Comparison of ENCODE assay signal across 21 cellular contexts in genomic region chr6:5512422-5512821, GRCh38.
"Had no signal": no experiment of that assay in that cellular context is flagged by ENCODE, and none has a peak within 500 bp of the region (broad histone marks: within the 10 kb centered on the region; RNA-seq: fewer than 3 reads in every experiment).

No MANE protein-coding gene starts in this region.

- ATAC-seq: activated T-cell treated with anti-CD3 and anti-CD28 coated beads, Interleukin-2, amount 50 U/mL, for 4 hours; heart right ventricle; natural killer cell; right cardiac atrium had no signal

- H3K9me3 ChIP-seq: esophagus squamous epithelium, heart right ventricle, left ventricle myocardium inferior, testis, transverse colon had no signal

- H3K27ac Mint-ChIP-seq: activated B cell treated with CpG ODN at 0.5 μM for 24 hours; activated naive CD4-positive, alpha-beta T cell treated with anti-CD3 and anti-CD28 coated beads, Interleukin-2, amount 50 U/mL, for 24 hours; activated T-helper 2 cell treated with anti-CD3 and anti-CD28 coated beads, Interferon-gamma antibody, Interleukin-2, Interleukin-4, amounts not matched to agents 10 μg/mL and 5 μg/mL and 100 μg/mL, durations not matched to agents 14 hours and 24 hours and 36 hours; natural killer cell had no signal

- H3K4me1 ChIP-seq: esophagus squamous epithelium, testis, transverse colon had no signal

- H3K36me3 ChIP-seq: esophagus squamous epithelium, heart right ventricle, left ventricle myocardium inferior, transverse colon had no signal

- DNase-seq: activated B cell treated with CpG ODN at 0.5 μM for 24 hours; activated CD4-positive, alpha-beta T cell treated with anti-CD3 and anti-CD28 coated beads, Interleukin-2, amount 50 U/mL, for 48 hours; activated CD8-positive, alpha-beta memory T cell treated with anti-CD3 and anti-CD28 coated beads, Interleukin-2, amount 50 U/mL, for 48 hours; activated T-cell treated with anti-CD3 and anti-CD28 coated beads, Interleukin-2, amount 50 U/mL, for 4 hours; dermis blood vessel endothelial cell; effector CD4-positive, alpha-beta T cell; esophagus squamous epithelium; heart right ventricle; kidney glomerular epithelial cell; left ventricle myocardium inferior; natural killer cell; right cardiac atrium; stimulated activated CD4-positive, alpha-beta T cell treated with anti-CD3 and anti-CD28 coated beads, Interleukin-2, amount 100 ng/mL, for 48 hours; stimulated activated naive CD4-positive, alpha-beta T cell treated with Interleukin-2 at 50 U/mL for 16 hours; testis; transverse colon had no signal

- H3K4me3 ChIP-seq: esophagus squamous epithelium, heart right ventricle, left ventricle myocardium inferior, lung, testis, transverse colon had no signal

- H3K27me3 Mint-ChIP-seq: activated B cell treated with CpG ODN at 0.5 μM for 24 hours; activated naive CD4-positive, alpha-beta T cell treated with anti-CD3 and anti-CD28 coated beads, Interleukin-2, amount 50 U/mL, for 24 hours; central memory CD8-positive, alpha-beta T cell had no signal

- H3K36me3 Mint-ChIP-seq: natural killer cell had no signal

- H3K27me3 ChIP-seq: esophagus squamous epithelium, heart right ventricle, testis, transverse colon had no signal

- H3K4me3 Mint-ChIP-seq: activated B cell treated with CpG ODN at 0.5 μM for 24 hours; activated naive CD4-positive, alpha-beta T cell treated with anti-CD3 and anti-CD28 coated beads, Interleukin-2, amount 50 U/mL, for 24 hours; activated T-cell treated with anti-CD3 and anti-CD28 coated beads, Interleukin-2, amount 50 U/mL, for 4 hours; central memory CD8-positive, alpha-beta T cell; natural killer cell had no signal

- H3K27ac ChIP-seq: epithelial cell of prostate, esophagus squamous epithelium, heart right ventricle, left ventricle myocardium inferior, testis, transverse colon had no signal

- H3K9me3 Mint-ChIP-seq: activated B cell treated with CpG ODN at 0.5 μM for 24 hours; activated naive CD4-positive, alpha-beta T cell treated with anti-CD3 and anti-CD28 coated beads, Interleukin-2, amount 50 U/mL, for 24 hours; activated T-cell treated with anti-CD3 and anti-CD28 coated beads, Interleukin-2, amount 50 U/mL, for 4 hours; activated T-helper 2 cell treated with anti-CD3 and anti-CD28 coated beads, Interferon-gamma antibody, Interleukin-2, Interleukin-4, amounts not matched to agents 10 μg/mL and 5 μg/mL and 100 μg/mL, durations not matched to agents 14 hours and 24 hours and 36 hours; central memory CD8-positive, alpha-beta T cell; natural killer cell had no signal
